In genomic region chr11:64181506-64182411, GRCh38 we compare ENCODE assay signal across 8 cellular contexts. TPM values are rescaled to one million over a fixed set of nuclear protein-coding genes. Genes with fewer than 3 reads are reported as not detected.
DNase-seq lines count a peak whose midpoint lies in the region; ATAC-seq and TF ChIP-seq lines count a peak whose summit lies in the region.

No MANE protein-coding gene starts in this region.

- H3K27ac ChIP-seq in Panc1 (ENCODE audit: low read length) = peak overlapping the region; percentile 86
- H3K27ac ChIP-seq in adrenal gland = peak overlapping the region; percentile 21 to 90 (median 66)
- peak overlapping the region; percentile 52 to 91 (median 82) for H3K27ac ChIP-seq in heart right ventricle

- intact Hi-C loops in Panc1 (cut with micrococcal nuclease; ENCODE audit: unreplicated experiment) (no loop called here), adrenal gland (cut with DNase I) (no loop called here), heart right ventricle (cut with DNase I) (no loop called here)

- H3K27me3 ChIP-seq in Panc1 (ENCODE audit: control insufficient read depth, insufficient read depth, low read length) (no peaks in the 10 kb centered on the region), adrenal gland (no peaks in the 10 kb centered on the region), heart right ventricle (no peaks in the 10 kb centered on the region)

- TF ChIP-seq CTCF in HFFc6 (IDR thresholded peaks at IDR 0.05) = no peak
- TF ChIP-seq CTCF in Panc1 (IDR thresholded peaks at IDR 0.05) = no peak
- no peak for TF ChIP-seq CTCF in adrenal gland (IDR thresholded peaks at IDR 0.05)
- TF ChIP-seq CTCF in heart right ventricle (IDR thresholded peaks at IDR 0.05) = no peak
- no peak for TF ChIP-seq CTCF in progenitor cell of endocrine pancreas (IDR thresholded peaks at IDR 0.05; ENCODE audit: unreplicated experiment)

- peak; percentile 15 for DNase-seq in COR-L47 (lab: John Stamatoyannopoulos, UW)
- DNase-seq in HFFc6 = peak; percentile 92
- DNase-seq in Panc1 (ENCODE audit: low read depth, low spot score) = peak; percentile 75
- DNase-seq in adrenal gland = peak; percentile 93 to 99 (median 97)
- peak; percentile 90 to 93 for DNase-seq in heart right ventricle
- peak; percentile 40 for DNase-seq in progenitor cell of endocrine pancreas (ENCODE audit: low spot score, unreplicated experiment)

- H3K36me3 ChIP-seq in Panc1 (ENCODE audit: control insufficient read depth, insufficient read depth, low read length) (no peaks in the 10 kb centered on the region), adrenal gland (replicated peaks in 1 of 2) (no peaks in the 10 kb centered on the region), heart right ventricle (peaks cover 0 to 8% (median 0%) of the 10 kb centered on the region in 9 donors)

- H3K4me1 ChIP-seq in Panc1 (ENCODE audit: control insufficient read depth, insufficient read depth, low read length) (peaks cover 32% of the 10 kb centered on the region), adrenal gland (replicated peaks in 1 of 2) (peaks cover 28 to 44% of the 10 kb centered on the region in 2 donors), heart right ventricle (peaks cover 12 to 53% (median 44%) of the 10 kb centered on the region in 9 donors)

- H3K27ac Mint-ChIP-seq in HFFc6 = peak overlapping the region; percentile 90
- peak overlapping the region; percentile 74 for H3K27ac Mint-ChIP-seq in progenitor cell of endocrine pancreas

- H3K27me3 Mint-ChIP-seq in HFFc6 (ENCODE audit: insufficient read depth) (peaks cover 1% of the 10 kb centered on the region; the same call in 1 of the 2 replicates), progenitor cell of endocrine pancreas (no peaks in the 10 kb centered on the region)

- H3K9me3 ChIP-seq in Panc1 (ENCODE audit: control insufficient read depth, insufficient read depth, low read depth, low read length) (peaks cover 7% of the 10 kb centered on the region; the same call in 1 of the 2 replicates), adrenal gland (replicated peaks in 1 of 3) (no peaks in the 10 kb centered on the region), heart right ventricle (no peaks in the 10 kb centered on the region)

- H3K4me3 ChIP-seq in Panc1 (ENCODE audit: low read depth in 2 of 2, low read length in 2 of 2) (peak overlapping the region in 1 of 2 experiments; percentile 28; a peak in 2 of 4 replicates), adrenal gland (peak overlapping the region in 1 of 4 donors; percentile 6), heart right ventricle (peak overlapping the region in 8 of 10 donors; percentile 6 to 44 (median 36))

- ATAC-seq in Panc1 (peak; percentile 78), heart right ventricle (peak; percentile 58 to 76 (median 74)), HG03108 (IDR thresholded peaks at IDR 0.05; ENCODE audit: unreplicated experiment) (no peak), HG02840 (IDR thresholded peaks at IDR 0.05; ENCODE audit: low FRiP score, unreplicated experiment) (no peak)

- POLR2A ChIA-PET in Panc1 (lab: Charles Lee) = interaction anchor here (0.5 to 0.7 kb wide), 3 partner anchors 12 to 85 kb away, joined by 3 to 7 read pairs (median 7); no protein-coding TSS in a partner anchor

- BruUV-seq in Panc1 (replicated peaks; lab: Mats Ljungman, UMichigan) = no TSS peak

- CTCF ChIA-PET in Panc1 (lab: Charles Lee) = interaction anchor here (0.7 kb wide), 1 partner anchor 70 kb away, joined by 4 read pairs; no protein-coding TSS in a partner anchor

- H3K36me3 Mint-ChIP-seq in HFFc6 (ENCODE audit: low read depth) (peaks cover 25% of the 10 kb centered on the region), progenitor cell of endocrine pancreas (ENCODE audit: insufficient read depth) (no peaks in the 10 kb centered on the region)

- WGBS in adrenal gland, 4 donors = 25 to 49% (median 35%) methylated on average over 11 to 17 of the region's 17 CpGs
- WGBS in heart right ventricle, 2 donors = 37 to 38% methylated on average over 17 of the region's 17 CpGs

- peak; percentile 79 to 98 for TF ChIP-seq POLR2A in adrenal gland (IDR thresholded peaks at IDR 0.05)

- in situ Hi-C loops in Panc1 (cut with HindIII; ENCODE audit: low pct_unique_long_range_greater_than_20kb, low sequenced_read_pairs) = no loop called here

- H3K4me3 Mint-ChIP-seq in HFFc6 = peak overlapping the region; percentile 86
- H3K4me3 Mint-ChIP-seq in progenitor cell of endocrine pancreas (ENCODE audit: low read depth) = no peak overlapping the region

- H3K9me3 Mint-ChIP-seq in HFFc6 = no peaks in the 10 kb centered on the region
- no peaks in the 10 kb centered on the region for H3K9me3 Mint-ChIP-seq in progenitor cell of endocrine pancreas (ENCODE audit: low read depth)

- peaks cover 41% of the 10 kb centered on the region for H3K4me1 Mint-ChIP-seq in HFFc6 (ENCODE audit: low read depth)
- peaks cover 14% of the 10 kb centered on the region for H3K4me1 Mint-ChIP-seq in progenitor cell of endocrine pancreas (ENCODE audit: low read depth)

RNA-seq across cellular contexts. Expression of gene STIP1, which starts 4.2 kb away (rescaled TPM):
- 100 to 1,000 TPM; 203 to 259 (median 210) TPM for total RNA-seq in HFFc6 (2021; fragmentation: NEBNext Ultra II Directional; extraction: Animal tissue kit (Norgen Biotek cat#: 25700))
- total RNA-seq in Panc1 (2021; ENCODE audit: unreplicated experiment) (344 TPM), adrenal gland (100 to 1,000 TPM; 126 to 404 (median 183) TPM), heart right ventricle (100 to 1,000 TPM in 1 of 10 donors, 10 to 100 TPM in 9; 67.4 to 105 (median 87.9) TPM), progenitor cell of endocrine pancreas (189 and 209 TPM in 2 replicates)
- 434 TPM for polyA plus RNA-seq in Panc1 (2012; ENCODE audit: insufficient read length)
- polyA plus RNA-seq in adrenal gland (100 to 1,000 TPM in 1 of 3 donors, 10 to 100 TPM in 2; 82.1 to 523 (median 91.4) TPM), heart right ventricle (100 to 1,000 TPM in 1 of 2 donors, 10 to 100 TPM in 1; 55.3 to 144 TPM)

RNA-seq across cellular contexts. Expression of gene MACROD1, which starts 15.8 kb away (rescaled TPM):
- 10 to 100 TPM; 11.8 to 17.0 (median 13.1) TPM for total RNA-seq in HFFc6 (2021; fragmentation: NEBNext Ultra II Directional; extraction: Animal tissue kit (Norgen Biotek cat#: 25700))
- total RNA-seq in Panc1 (2021; ENCODE audit: unreplicated experiment) (16.8 TPM), adrenal gland (10 to 100 TPM; 15.9 to 62.9 (median 26.8) TPM), heart right ventricle (100 to 1,000 TPM in 8 of 10 donors, 10 to 100 TPM in 2; 86.2 to 134 (median 115) TPM), progenitor cell of endocrine pancreas (28.0 and 30.6 TPM in 2 replicates)
- polyA plus RNA-seq in Panc1 (2012; ENCODE audit: insufficient read length) = 40.6 TPM
- polyA plus RNA-seq in adrenal gland (10 to 100 TPM in 2 of 3 donors, 1 to 10 TPM in 1; 5.5 to 60.7 (median 41.1) TPM), heart right ventricle (100 to 1,000 TPM in 1 of 2 donors, 10 to 100 TPM in 1; 77.6 to 497 TPM)

RNA-seq across cellular contexts. Expression of gene FERMT3, which starts 24.8 kb away (rescaled TPM):
- 1 to 10 TPM; 1.2 to 2.8 (median 1.7) TPM for total RNA-seq in HFFc6 (2021; fragmentation: NEBNext Ultra II Directional; extraction: Animal tissue kit (Norgen Biotek cat#: 25700))
- 2.9 TPM for total RNA-seq in Panc1 (2021; ENCODE audit: unreplicated experiment)
- 2.1 TPM for polyA plus RNA-seq in Panc1 (2012; ENCODE audit: insufficient read length)
- 10 to 100 TPM; 16.3 to 77.0 (median 33.7) TPM for total RNA-seq in adrenal gland
- polyA plus RNA-seq in adrenal gland = 10 to 100 TPM in 2 of 3 donors, 1 to 10 TPM in 1; 5.5 to 57.8 (median 49.0) TPM
- 10 to 100 TPM in 1 of 10 donors, 1 to 10 TPM in 9; 2.3 to 30.8 (median 5.4) TPM for total RNA-seq in heart right ventricle
- 1 to 10 TPM; 7.5 to 9.2 TPM for polyA plus RNA-seq in heart right ventricle
- 5.4 and 5.9 TPM in 2 replicates for total RNA-seq in progenitor cell of endocrine pancreas

RNA-seq across cellular contexts. Expression of gene TRPT1, which starts 44.2 kb away (rescaled TPM):
- 10 to 100 TPM; 32.6 to 41.1 (median 39.7) TPM for total RNA-seq in HFFc6 (2021; fragmentation: NEBNext Ultra II Directional; extraction: Animal tissue kit (Norgen Biotek cat#: 25700))
- total RNA-seq in Panc1 (2021; ENCODE audit: unreplicated experiment) (66.1 TPM), adrenal gland (10 to 100 TPM; 40.8 to 71.3 (median 55.1) TPM), heart right ventricle (10 to 100 TPM; 50.5 to 81.7 (median 61.4) TPM), progenitor cell of endocrine pancreas (52.0 and 53.9 TPM in 2 replicates)
- polyA plus RNA-seq in Panc1 (2012; ENCODE audit: insufficient read length) = 91.3 TPM
- polyA plus RNA-seq in adrenal gland (100 to 1,000 TPM in 2 of 3 donors, 10 to 100 TPM in 1; 17.9 to 205 (median 175) TPM), heart right ventricle (100 to 1,000 TPM in 1 of 2 donors, 10 to 100 TPM in 1; 87.2 to 188 TPM)

RNA-seq across cellular contexts. Expression of gene NUDT22, which starts 44.3 kb away (rescaled TPM):
- total RNA-seq in HFFc6 (2021; fragmentation: NEBNext Ultra II Directional; extraction: Animal tissue kit (Norgen Biotek cat#: 25700)) = 10 to 100 TPM; 46.6 to 57.7 (median 53.7) TPM
- total RNA-seq in Panc1 (2021; ENCODE audit: unreplicated experiment) (98.8 TPM), adrenal gland (100 to 1,000 TPM in 2 of 8 donors, 10 to 100 TPM in 6; 67.2 to 126 (median 80.8) TPM), heart right ventricle (10 to 100 TPM; 57.3 to 85.6 (median 71.0) TPM), progenitor cell of endocrine pancreas (42.9 and 48.2 TPM in 2 replicates)
- polyA plus RNA-seq in Panc1 (2012; ENCODE audit: insufficient read length) = 97.3 TPM
- polyA plus RNA-seq in adrenal gland (100 to 1,000 TPM in 2 of 3 donors, 10 to 100 TPM in 1; 19.5 to 190 (median 101) TPM), heart right ventricle (10 to 100 TPM; 93.0 to 95.2 TPM)

Comparison
In these comparisons a context has a peak if more than half of its experiments do, and no peak if none do; other contexts are left out.
1. DNase-seq: peak in every context shown above with its lines; median percentile 97 in adrenal gland; 92 in HFFc6; 92 in heart right ventricle; 75 in Panc1; 40 in progenitor cell of endocrine pancreas; 15 in COR-L47.
2. ATAC-seq: peak in Panc1 (single experiment) and heart right ventricle (8 of 8); none in HG03108 (single experiment) and HG02840 (single experiment).
3. Peak in every context shown above with its lines, with median percentiles within 50 percentile points of each other: H3K27ac ChIP-seq.